Comparison of ENCODE assay signal across 32 cellular contexts in the genomic region with DNA sequence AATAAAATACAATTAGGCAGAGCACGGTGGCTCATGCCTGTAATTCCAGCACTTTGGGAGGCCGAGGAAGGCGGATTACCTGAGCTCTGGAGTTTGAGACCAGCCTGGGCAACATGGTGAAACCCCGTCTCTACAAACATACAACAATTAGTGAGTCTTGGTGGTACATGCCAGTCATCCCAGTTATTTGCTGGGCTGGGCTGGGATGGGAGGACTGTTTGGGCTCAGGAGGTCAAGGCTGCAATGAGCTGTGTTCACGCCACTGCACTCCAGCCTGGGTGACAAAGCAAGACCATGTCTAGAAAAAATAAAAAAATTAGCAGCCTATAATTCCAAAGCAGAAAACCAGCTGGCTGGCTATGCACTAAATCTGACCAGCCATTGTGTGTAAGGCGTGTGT.
"Had no signal": no experiment of that assay in that cellular context is flagged by ENCODE, and none has a peak within 500 bp of the region (broad histone marks: within the 10 kb centered on the region; RNA-seq: fewer than 3 reads in every experiment).

No MANE protein-coding gene starts in this region.

- H3K36me3 ChIP-seq: adrenal gland, brain microvascular endothelial cell, breast epithelium had no signal

- H3K9me3 ChIP-seq: adrenal gland, body of pancreas, breast epithelium had no signal

- DNase-seq: activated B cell treated with CpG ODN at 0.5 μM for 24 hours; activated CD4-positive, alpha-beta memory T cell treated with anti-CD3 and anti-CD28 coated beads for 36 hours; activated CD4-positive, alpha-beta T cell treated with anti-CD3 and anti-CD28 coated beads for 4 hours; activated CD4-positive, alpha-beta T cell treated with anti-CD3 and anti-CD28 coated beads, Interleukin-2, amount 10 ng/mL, durations not matched to agents 24 days and 14 days; activated CD4-positive, alpha-beta T cell treated with anti-CD3 and anti-CD28 coated beads, Interleukin-2, amount 50 U/mL, for 1 hour; activated CD4-positive, alpha-beta T cell treated with anti-CD3 and anti-CD28 coated beads, Interleukin-2, amount 50 U/mL, for 4 hours; activated CD4-positive, CD25-positive, alpha-beta regulatory T cell treated with anti-CD3 and anti-CD28 coated beads, Interleukin-2, amount 50 U/mL, for 72 hours; activated CD8-positive, alpha-beta memory T cell treated with anti-CD3 and anti-CD28 coated beads, Interleukin-2, amount 50 U/mL, for 4 hours; activated CD8-positive, alpha-beta T cell treated with anti-CD3 and anti-CD28 coated beads for 36 hours; activated effector memory CD4-positive, alpha-beta T cell treated with anti-CD3 and anti-CD28 coated beads, Interleukin-2, amount 50 U/mL, for 16 hours; activated gamma-delta T cell treated with Interleukin-2 at 50 U/mL for 16 hours; activated naive CD4-positive, alpha-beta T cell; activated naive CD4-positive, alpha-beta T cell treated with anti-CD3 and anti-CD28 coated beads for 36 hours; activated naive CD4-positive, alpha-beta T cell treated with anti-CD3 and anti-CD28 coated beads, Interleukin-2, amount 50 U/mL, for 16 hours; activated naive CD8-positive, alpha-beta T cell treated with anti-CD3 and anti-CD28 coated beads for 36 hours; activated T-cell treated with anti-CD3 and anti-CD28 coated beads for 4 hours; activated T-cell treated with anti-CD3 and anti-CD28 coated beads, Interleukin-2, amount 50 U/mL, for 1 hour; activated T-cell treated with anti-CD3 and anti-CD28 coated beads, Interleukin-2, amount 50 U/mL, for 4 hours; activated T-cell treated with anti-CD3 and anti-CD28 coated beads, Interleukin-2, amount 50 U/mL, for 72 hours; adrenal gland; amniotic stem cell; body of pancreas; brain microvascular endothelial cell; central memory CD4-positive, alpha-beta T cell; T-helper 2 cell; T-helper 9 cell had no signal

- H3K27me3 ChIP-seq: adrenal gland, body of pancreas, breast epithelium had no signal

- FAIRE-seq: astrocyte, TTC549 had no signal

- ATAC-seq: activated CD8-positive, alpha-beta T cell treated with anti-CD3 and anti-CD28 coated beads for 36 hours; activated naive CD4-positive, alpha-beta T cell treated with anti-CD3 and anti-CD28 coated beads, Interleukin-2, amount 50 U/mL, for 72 hours; activated T-cell treated with anti-CD3 and anti-CD28 coated beads, Interleukin-2, amount 50 U/mL, for 4 hours; activated T-cell treated with anti-CD3 and anti-CD28 coated beads, Interleukin-2, amount 50 U/mL, for 72 hours; activated T-helper 17 cell treated with anti-CD3 and anti-CD28 coated beads, Interleukin-2, amount 50 U/mL, for 72 hours; body of pancreas had no signal

- H3K4me1 ChIP-seq: breast epithelium had no signal

- H3K4me3 ChIP-seq: adrenal gland, body of pancreas, breast epithelium had no signal

- H3K27ac ChIP-seq: adrenal gland, body of pancreas, brain microvascular endothelial cell, breast epithelium, VCaP had no signal
